19 cellular contexts compared by ENCODE assay signal in the genomic region with DNA sequence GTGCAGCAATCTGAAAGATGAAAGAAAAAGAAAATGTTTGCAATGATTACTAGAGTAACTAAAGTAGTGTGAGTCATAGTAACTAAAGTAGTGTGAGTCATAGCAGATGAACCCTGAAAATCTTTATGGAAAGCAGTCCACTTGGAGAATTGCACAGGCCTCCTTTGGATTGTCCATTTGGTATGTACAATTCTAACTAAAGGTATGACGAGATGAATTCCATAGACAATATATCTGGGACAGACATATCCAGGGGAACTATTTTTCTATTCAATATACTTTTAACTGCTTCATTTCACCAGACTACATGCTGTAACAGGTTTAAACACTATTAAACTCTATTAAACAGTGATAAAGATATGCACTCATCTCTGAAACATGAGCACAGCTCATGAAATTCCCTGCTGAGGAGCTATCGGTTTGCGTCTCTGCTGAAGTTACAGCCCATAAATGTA.
DNase-seq lines count a peak whose midpoint lies in the region; ATAC-seq, FAIRE-seq and TF ChIP-seq lines count a peak whose summit lies in the region.
"Had no signal": no experiment of that assay in that cellular context is flagged by ENCODE, and none has a peak within 500 bp of the region (broad histone marks: within the 10 kb centered on the region; RNA-seq: fewer than 3 reads in every experiment).

No MANE protein-coding gene starts in this region.

- DNase-seq in AG20443 (ENCODE audit: low spot score) (peak; percentile 10), LHCN-M2 (ENCODE audit: low read depth) (peak; percentile 1), bronchial epithelial cell (ENCODE audit: low read depth) (peak; percentile 88), left lung (no peak), NCI-H748 treated with DMSO at 0.1 percent for 48 hours (lab: John Stamatoyannopoulos, UW) (no peak), SHP77 treated with DMSO at 0.1 percent for 48 hours (lab: John Stamatoyannopoulos, UW) (no peak), GM10248 (ENCODE audit: extremely low spot score) (no peak)
- DNase-seq: CD4-positive, CD25-positive, alpha-beta regulatory T cell; effector CD8-positive, alpha-beta T cell; GF-D8; NCI-H1092 treated with DMSO at 0.1 percent for 48 hours; NCI-H524 treated with DMSO at 0.1 percent for 48 hours; SJCRH30; stimulated activated CD4-positive, alpha-beta T cell treated with anti-CD3 and anti-CD28 coated beads, Interleukin-2, amount 100 ng/mL, for 24 hours had no signal

- no peak overlapping the region for H3K4me3 ChIP-seq in bronchial epithelial cell (ENCODE audit: low read depth, low read length)
- H3K4me3 ChIP-seq in left lung = no peak overlapping the region
- H3K4me3 ChIP-seq: SJCRH30 had no signal

- intact Hi-C loops in left lung (cut with DNase I) = no loop called here

- POLR2A ChIA-PET in GM10248 (lab: Yijun Ruan, JAX) = no interaction called here

- TF ChIP-seq CTCF in bronchial epithelial cell (IDR thresholded peaks at IDR 0.05; ENCODE audit: insufficient read depth, low read length, severe bottlenecking) = no peak
- no peak for TF ChIP-seq CTCF in left lung (IDR thresholded peaks at IDR 0.05)
- no peak for TF ChIP-seq CTCF in GM10248 (IDR thresholded peaks at IDR 0.05; ENCODE audit: control extremely low read depth, extremely low read depth, low read depth, missing control alignments)

- peaks cover 0 to 1% of the 10 kb centered on the region in 2 donors for H3K9me3 ChIP-seq in left lung
- H3K9me3 ChIP-seq: SJCRH30 had no signal

- no peaks in the 10 kb centered on the region for H3K4me1 ChIP-seq in left lung
- H3K4me1 ChIP-seq: parathyroid adenoma, SJCRH30 had no signal

- no peaks in the 10 kb centered on the region for H3K36me3 ChIP-seq in bronchial epithelial cell (ENCODE audit: control insufficient read depth, insufficient read depth, low read length)
- no peaks in the 10 kb centered on the region for H3K36me3 ChIP-seq in left lung
- H3K36me3 ChIP-seq: SJCRH30 had no signal

- no peak overlapping the region for H3K27ac ChIP-seq in left lung
- H3K27ac ChIP-seq: HL-60, parathyroid adenoma, SJCRH30, VCaP had no signal

- CTCF ChIA-PET in GM10248 (lab: Yijun Ruan, JAX) = no interaction called here

- ATAC-seq in left lung (peak; percentile 47), HG02840 (IDR thresholded peaks at IDR 0.05; ENCODE audit: low FRiP score, unreplicated experiment) (no peak)
- ATAC-seq: stimulated activated memory B cell treated with anti-CD40 and anti-IgM and Interleukin-4, amounts not matched to agents 10 μg/mL and 1 μg/mL and 100 μg/mL, for 72 hours had no signal

- H3K27me3 ChIP-seq in bronchial epithelial cell (ENCODE audit: control insufficient read depth, insufficient read depth, low read length) = no peaks in the 10 kb centered on the region
- H3K27me3 ChIP-seq in left lung = no peaks in the 10 kb centered on the region
- H3K27me3 ChIP-seq: SJCRH30 had no signal

- FAIRE-seq in bronchial epithelial cell (lab: Jason Lieb, UNC) = no peak

Comparison
In these comparisons a context has a peak if more than half of its experiments do, and no peak if none do; other contexts are left out.
1. DNase-seq: peak in AG20443 (single experiment), LHCN-M2 (single experiment) and bronchial epithelial cell (single experiment); none in left lung (0 of 2), NCI-H748 treated with DMSO at 0.1 percent for 48 hours (single experiment), SHP77 treated with DMSO at 0.1 percent for 48 hours (single experiment) and GM10248 (single experiment).